ENCODE assay signal across 16 cellular contexts in genomic region chr11:94837317-94837716, GRCh38.
"Had no signal": no experiment of that assay in that cellular context is flagged by ENCODE, and none has a peak within 500 bp of the region (broad histone marks: within the 10 kb centered on the region; RNA-seq: fewer than 3 reads in every experiment).

No MANE protein-coding gene starts in this region.

- H3K4me1 Mint-ChIP-seq: activated CD4-positive, alpha-beta T cell treated with anti-CD3 and anti-CD28 coated beads, Interleukin-2, amount 10 ng/mL, durations not matched to agents 7 days and 5 days; activated naive CD8-positive, alpha-beta T cell treated with anti-CD3 and anti-CD28 coated beads, Interleukin-2, amount 50 U/mL, for 24 hours had no signal

- H3K4me3 Mint-ChIP-seq: activated CD4-positive, alpha-beta T cell treated with anti-CD3 and anti-CD28 coated beads, Interleukin-2, amount 10 ng/mL, durations not matched to agents 7 days and 5 days; activated naive CD8-positive, alpha-beta T cell treated with anti-CD3 and anti-CD28 coated beads, Interleukin-2, amount 50 U/mL, for 24 hours; effector memory CD8-positive, alpha-beta T cell; mesothelial cell of epicardium; neural crest cell had no signal

- H3K27ac ChIP-seq: ovary, vagina had no signal

- H3K9me3 ChIP-seq: ovary, vagina had no signal

- ATAC-seq: activated naive CD8-positive, alpha-beta T cell treated with anti-CD3 and anti-CD28 coated beads, Interleukin-2, amount 50 U/mL, for 24 hours; effector memory CD8-positive, alpha-beta T cell had no signal

- H3K36me3 ChIP-seq: ovary had no signal

- H3K27ac Mint-ChIP-seq: activated CD4-positive, alpha-beta T cell treated with anti-CD3 and anti-CD28 coated beads, Interleukin-2, amount 10 ng/mL, durations not matched to agents 7 days and 5 days; activated naive CD8-positive, alpha-beta T cell treated with anti-CD3 and anti-CD28 coated beads, Interleukin-2, amount 50 U/mL, for 24 hours; effector memory CD8-positive, alpha-beta T cell; mesothelial cell of epicardium had no signal

- DNase-seq: activated CD4-positive, alpha-beta T cell treated with anti-CD3 and anti-CD28 coated beads, Interleukin-2, amount 10 ng/mL, durations not matched to agents 7 days and 5 days; activated naive CD4-positive, alpha-beta T cell treated with Interleukin-2 at 50 U/mL for 16 hours; activated naive CD8-positive, alpha-beta T cell treated with anti-CD3 and anti-CD28 coated beads, Interleukin-2, amount 50 U/mL, for 24 hours; aorta; dermis blood vessel endothelial cell; effector memory CD8-positive, alpha-beta T cell; hippocampal formation; kidney; ovary; stimulated activated CD4-positive, alpha-beta T cell treated with anti-CD3 and anti-CD28 coated beads, Interleukin-12 subunit alpha, Interleukin-12 subunit beta, amount 100 ng/mL, for 4 hours; stimulated activated CD4-positive, alpha-beta T cell treated with anti-CD3 and anti-CD28 coated beads, Interleukin-2, amount 100 ng/mL, for 24 hours; SW 1271 had no signal

- H3K27me3 Mint-ChIP-seq: activated CD4-positive, alpha-beta T cell treated with anti-CD3 and anti-CD28 coated beads, Interleukin-2, amount 10 ng/mL, durations not matched to agents 7 days and 5 days; activated naive CD8-positive, alpha-beta T cell treated with anti-CD3 and anti-CD28 coated beads, Interleukin-2, amount 50 U/mL, for 24 hours had no signal

- H3K4me3 ChIP-seq: lung, ovary, vagina had no signal

- H3K27me3 ChIP-seq: ovary, vagina had no signal

- H3K9me3 Mint-ChIP-seq: activated CD4-positive, alpha-beta T cell treated with anti-CD3 and anti-CD28 coated beads, Interleukin-2, amount 10 ng/mL, durations not matched to agents 7 days and 5 days; activated naive CD8-positive, alpha-beta T cell treated with anti-CD3 and anti-CD28 coated beads, Interleukin-2, amount 50 U/mL, for 24 hours; effector memory CD8-positive, alpha-beta T cell; mesothelial cell of epicardium; neural crest cell had no signal
